ENCODE assay signal across 8 cellular contexts in the genomic region with DNA sequence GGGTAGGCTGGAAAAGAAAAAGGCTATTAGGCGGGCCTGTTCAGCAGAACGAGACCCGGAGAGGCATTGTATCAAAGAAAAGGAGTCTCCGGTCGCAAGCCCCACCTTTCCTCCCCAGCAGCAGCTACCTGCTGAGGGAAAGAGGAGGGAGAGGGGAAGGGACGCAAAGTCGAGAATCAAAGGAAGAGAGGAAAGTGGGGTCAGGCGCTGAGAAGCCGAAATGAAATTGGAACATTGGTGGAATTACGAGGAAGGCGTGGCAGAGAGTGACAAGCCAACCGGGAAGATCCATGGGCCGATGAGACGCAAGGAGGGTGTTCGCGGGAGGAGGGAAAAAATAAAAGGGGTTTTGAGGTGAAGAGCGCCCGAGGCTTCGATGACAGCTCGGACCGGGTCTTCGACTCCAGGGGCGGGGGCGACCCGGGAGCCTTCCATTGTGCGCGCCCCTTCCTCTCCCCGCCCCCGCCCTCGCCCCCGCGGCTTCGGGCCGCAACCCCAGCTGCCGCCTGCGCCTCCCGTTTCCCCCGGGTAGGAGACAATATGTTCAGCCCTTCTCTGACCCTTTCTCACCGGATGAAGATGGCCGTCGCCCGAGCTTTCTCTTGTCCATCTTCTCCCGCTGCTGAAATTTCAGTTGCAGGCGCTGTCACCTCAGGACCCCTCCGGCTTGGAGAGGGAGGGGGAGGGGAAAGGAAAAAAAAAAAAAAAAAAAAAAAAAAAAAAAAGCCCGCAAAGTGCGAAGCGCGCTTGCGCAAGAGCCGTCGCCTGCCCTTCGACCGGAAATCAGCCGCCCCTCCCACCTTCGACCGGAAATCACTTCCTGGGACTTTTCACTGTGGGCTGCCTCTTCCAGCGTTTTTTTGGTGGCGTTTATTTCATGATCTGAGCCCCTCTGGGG. TPM values are rescaled to one million over a fixed set of nuclear protein-coding genes. Genes with fewer than 3 reads are reported as not detected.
DNase-seq lines count a peak whose midpoint lies in the region; ATAC-seq and TF ChIP-seq lines count a peak whose summit lies in the region.

A gene with protein sequence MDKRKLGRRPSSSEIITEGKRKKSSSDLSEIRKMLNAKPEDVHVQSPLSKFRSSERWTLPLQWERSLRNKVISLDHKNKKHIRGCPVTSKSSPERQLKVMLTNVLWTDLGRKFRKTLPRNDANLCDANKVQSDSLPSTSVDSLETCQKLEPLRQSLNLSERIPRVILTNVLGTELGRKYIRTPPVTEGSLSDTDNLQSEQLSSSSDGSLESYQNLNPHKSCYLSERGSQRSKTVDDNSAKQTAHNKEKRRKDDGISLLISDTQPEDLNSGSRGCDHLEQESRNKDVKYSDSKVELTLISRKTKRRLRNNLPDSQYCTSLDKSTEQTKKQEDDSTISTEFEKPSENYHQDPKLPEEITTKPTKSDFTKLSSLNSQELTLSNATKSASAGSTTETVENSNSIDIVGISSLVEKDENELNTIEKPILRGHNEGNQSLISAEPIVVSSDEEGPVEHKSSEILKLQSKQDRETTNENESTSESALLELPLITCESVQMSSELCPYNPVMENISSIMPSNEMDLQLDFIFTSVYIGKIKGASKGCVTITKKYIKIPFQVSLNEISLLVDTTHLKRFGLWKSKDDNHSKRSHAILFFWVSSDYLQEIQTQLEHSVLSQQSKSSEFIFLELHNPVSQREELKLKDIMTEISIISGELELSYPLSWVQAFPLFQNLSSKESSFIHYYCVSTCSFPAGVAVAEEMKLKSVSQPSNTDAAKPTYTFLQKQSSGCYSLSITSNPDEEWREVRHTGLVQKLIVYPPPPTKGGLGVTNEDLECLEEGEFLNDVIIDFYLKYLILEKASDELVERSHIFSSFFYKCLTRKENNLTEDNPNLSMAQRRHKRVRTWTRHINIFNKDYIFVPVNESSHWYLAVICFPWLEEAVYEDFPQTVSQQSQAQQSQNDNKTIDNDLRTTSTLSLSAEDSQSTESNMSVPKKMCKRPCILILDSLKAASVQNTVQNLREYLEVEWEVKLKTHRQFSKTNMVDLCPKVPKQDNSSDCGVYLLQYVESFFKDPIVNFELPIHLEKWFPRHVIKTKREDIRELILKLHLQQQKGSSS (minus strand): TSS at position 692 of the 898 bp plus-strand sequence. CDS start 82 bp downstream, at position 610.

- H3K36me3 ChIP-seq in stomach smooth muscle (ENCODE audit: control insufficient read depth in 2 of 2, insufficient read depth in 2 of 2, low read length in 2 of 2) = no peaks in the 10 kb centered on the region

- peaks cover 7% of the 10 kb centered on the region for H3K36me3 Mint-ChIP-seq in neural crest cell (ENCODE audit: low read depth)

- TF ChIP-seq CTCF in LNCaP clone FGC (IDR thresholded peaks at IDR 0.05; ENCODE audit: control insufficient read depth, extremely low read depth, insufficient read depth) (no peak), fibroblast of villous mesenchyme (IDR thresholded peaks at IDR 0.05; ENCODE audit: insufficient read depth, low read depth, low read length) (no peak), neural crest cell (conservative IDR thresholded peaks at IDR 0.05) (no peak)

- DNase-seq in DMS153 (lab: John Stamatoyannopoulos, UW) (peak; percentile 63), LNCaP clone FGC (ENCODE audit: low read depth) (no peak), SHP77 (lab: John Stamatoyannopoulos, UW) (peak; percentile 68 to 72), activated gamma-delta T cell treated with Interleukin-2 at 50 U/mL for 16 hours (peak; percentile 74), fibroblast of villous mesenchyme (ENCODE audit: low read depth) (peak; percentile 87), neural crest cell (ENCODE audit: low read depth, low spot score) (peak; percentile 68)

- peak within 1 kb of the TSS; percentile 92 for H3K27ac ChIP-seq in stomach smooth muscle (ENCODE audit: low read length)

- peaks cover 2% of the 10 kb centered on the region for H3K4me1 ChIP-seq in stomach smooth muscle (ENCODE audit: control insufficient read depth, insufficient read depth, low read length)

- H3K4me3 ChIP-seq in LNCaP clone FGC (ENCODE audit: low read depth, low read length) (peak within 1 kb of the TSS; percentile 60), fibroblast of villous mesenchyme (ENCODE audit: low read depth, low read length) (peak within 1 kb of the TSS; percentile 82), stomach smooth muscle (ENCODE audit: low read length in 2 of 2) (peak within 1 kb of the TSS; percentile 98 to 99)

- ATAC-seq in GM21723 (IDR thresholded peaks at IDR 0.05; ENCODE audit: unreplicated experiment) = peak; percentile 67

- peak within 1 kb of the TSS; percentile 91 for H3K9ac ChIP-seq in stomach smooth muscle (ENCODE audit: low read length in 2 of 2)

- peaks cover 24% of the 10 kb centered on the region for H3K27me3 Mint-ChIP-seq in neural crest cell (ENCODE audit: low read depth)

- H3K4me3 Mint-ChIP-seq in neural crest cell = peak within 1 kb of the TSS; percentile 97

- no peaks in the 10 kb centered on the region for H3K27me3 ChIP-seq in stomach smooth muscle (ENCODE audit: control insufficient read depth in 1 of 2, insufficient read depth in 2 of 2, low read length in 2 of 2)

- peaks cover 28% of the 10 kb centered on the region for H3K4me1 Mint-ChIP-seq in neural crest cell

- H3K9me3 ChIP-seq in stomach smooth muscle (ENCODE audit: control insufficient read depth in 2 of 2, low read length in 2 of 2) = no peaks in the 10 kb centered on the region

- peaks cover 2% of the 10 kb centered on the region for H3K9me3 Mint-ChIP-seq in neural crest cell

- H3K27ac Mint-ChIP-seq in neural crest cell (ENCODE audit: unreplicated experiment) = peak within 1 kb of the TSS; percentile 93

RNA-seq across cellular contexts. Expression of the gene that starts here (rescaled TPM):
- total RNA-seq in fibroblast of villous mesenchyme = 9.7 and 16.4 TPM in 2 replicates
- total RNA-seq in neural crest cell = 26.2 and 26.8 TPM in 2 replicates
